1 cellular context compared by ENCODE assay signal in genomic region chr10:71287456-71287855, GRCh38.
TF ChIP-seq lines count a peak whose summit lies in the region.

No MANE protein-coding gene starts in this region.

TF ChIP-seq in HepG2, 621 proteins besides CTCF, POLR2A, EP300 and RAD21 (continued from another document):
- no peak for TF ChIP-seq ZNF609 (CRISPR knock-in tag; IDR thresholded peaks at IDR 0.05; ENCODE audit: borderline replicate concordance)
- no peak for TF ChIP-seq NPAS2 (CRISPR knock-in tag; IDR thresholded peaks at IDR 0.05; ENCODE audit: borderline replicate concordance)
- no peak for TF ChIP-seq RCOR2 (CRISPR knock-in tag; IDR thresholded peaks at IDR 0.05)
- TF ChIP-seq HOMEZ (CRISPR knock-in tag; IDR thresholded peaks at IDR 0.05; ENCODE audit: low read depth), result no peak
- no peak for TF ChIP-seq TEF (CRISPR knock-in tag; IDR thresholded peaks at IDR 0.05)
- TF ChIP-seq PCBP1 (IDR thresholded peaks at IDR 0.05; ENCODE audit: borderline replicate concordance, low read depth, low read length), result no peak
- TF ChIP-seq PAX8 (CRISPR knock-in tag; IDR thresholded peaks at IDR 0.05; ENCODE audit: borderline replicate concordance), result no peak
- no peak for TF ChIP-seq ZNF343 (CRISPR knock-in tag; IDR thresholded peaks at IDR 0.05)
